ENCODE assay signal across 8 cellular contexts in the genomic region with DNA sequence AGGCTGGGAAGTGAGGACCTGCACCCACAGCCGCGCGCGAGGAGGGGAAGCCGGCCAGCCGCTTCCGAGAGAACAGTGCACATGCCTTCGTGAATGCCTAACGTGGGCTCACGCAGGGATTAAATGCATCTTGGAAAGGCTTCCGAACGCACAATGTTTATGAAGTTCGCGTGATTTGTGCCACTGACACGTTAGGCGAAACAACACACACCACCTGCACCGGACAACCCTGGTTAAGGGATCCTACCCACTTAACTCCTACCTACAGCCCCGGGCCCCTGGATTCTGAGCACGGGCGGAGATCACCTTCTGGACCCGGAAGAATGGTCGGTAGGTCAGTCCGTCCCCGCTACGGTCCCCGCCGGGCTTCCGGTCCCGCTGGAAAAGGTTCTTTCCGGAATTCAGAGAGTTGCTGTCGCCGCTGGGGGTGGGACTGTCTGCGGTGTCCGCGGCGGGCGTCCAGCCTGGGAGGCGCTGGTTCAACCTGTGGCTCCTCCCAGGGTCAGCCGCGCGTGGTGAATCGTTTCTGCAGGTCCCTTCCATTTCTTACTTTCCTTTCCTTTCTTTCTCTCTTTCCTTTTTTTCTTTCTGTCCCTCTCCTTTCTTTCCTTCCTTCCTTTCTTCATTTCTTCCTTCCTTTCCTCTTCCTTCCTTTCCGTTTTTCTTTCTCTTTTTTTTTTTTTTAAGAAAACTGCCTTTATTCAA. TPM values are rescaled to one million over a fixed set of nuclear protein-coding genes. Genes with fewer than 3 reads are reported as not detected.
DNase-seq lines count a peak whose midpoint lies in the region; ATAC-seq and TF ChIP-seq lines count a peak whose summit lies in the region.

A gene with protein sequence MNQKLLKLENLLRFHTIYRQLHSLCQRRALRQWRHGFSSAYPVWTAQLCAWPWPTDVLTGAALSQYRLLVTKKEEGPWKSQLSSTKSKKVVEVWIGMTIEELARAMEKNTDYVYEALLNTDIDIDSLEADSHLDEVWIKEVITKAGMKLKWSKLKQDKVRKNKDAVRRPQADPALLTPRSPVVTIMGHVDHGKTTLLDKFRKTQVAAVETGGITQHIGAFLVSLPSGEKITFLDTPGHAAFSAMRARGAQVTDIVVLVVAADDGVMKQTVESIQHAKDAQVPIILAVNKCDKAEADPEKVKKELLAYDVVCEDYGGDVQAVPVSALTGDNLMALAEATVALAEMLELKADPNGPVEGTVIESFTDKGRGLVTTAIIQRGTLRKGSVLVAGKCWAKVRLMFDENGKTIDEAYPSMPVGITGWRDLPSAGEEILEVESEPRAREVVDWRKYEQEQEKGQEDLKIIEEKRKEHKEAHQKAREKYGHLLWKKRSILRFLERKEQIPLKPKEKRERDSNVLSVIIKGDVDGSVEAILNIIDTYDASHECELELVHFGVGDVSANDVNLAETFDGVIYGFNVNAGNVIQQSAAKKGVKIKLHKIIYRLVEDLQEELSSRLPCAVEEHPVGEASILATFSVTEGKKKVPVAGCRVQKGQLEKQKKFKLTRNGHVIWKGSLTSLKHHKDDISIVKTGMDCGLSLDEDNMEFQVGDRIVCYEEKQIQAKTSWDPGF (minus strand): TSS at position 325 of the 705 bp plus-strand sequence. CDS start 5,373 bp downstream, outside the sequence.

- H3K4me1 ChIP-seq in GM23338 (ENCODE audit: insufficient read depth) = peaks cover 6% of the 10 kb centered on the region; the same call in 1 of the 2 replicates
- no peaks in the 10 kb centered on the region for H3K4me1 ChIP-seq in fibroblast of lung (ENCODE audit: control insufficient read depth, extremely low read depth, insufficient read depth, low read length)

- peak within 1 kb of the TSS; percentile 90 for H3K27ac Mint-ChIP-seq in GM23338
- H3K27ac Mint-ChIP-seq in naive thymus-derived CD8-positive, alpha-beta T cell = peak within 1 kb of the TSS; percentile 93 to 98 (median 97)

- no peaks in the 10 kb centered on the region for H3K9me2 ChIP-seq in GM23338 (ENCODE audit: insufficient read depth)

- H3F3A ChIP-seq in GM23338 (replicated peaks; ENCODE audit: low read depth) = peaks cover 2% of the 10 kb centered on the region; the same call in 1 of the 2 replicates

- DNase-seq in EL = peak; percentile 95
- peak; percentile 98 for DNase-seq in GM23338 (ENCODE audit: low spot score)
- peak; percentile 92 for DNase-seq in LHCN-M2 (ENCODE audit: low read depth)
- DNase-seq in RPMI8226 = peak; percentile 96
- DNase-seq in activated T-helper 1 cell treated with anti-CD3 and anti-CD28 coated beads, Interleukin-2, amount 50 U/mL, for 16 hours (ENCODE audit: low read depth in 1 of 2, low spot score in 1 of 2) = peak; percentile 81 to 82
- peak; percentile 93 to 94 for DNase-seq in fibroblast of lung (ENCODE audit: low read depth in 2 of 2)
- DNase-seq in naive thymus-derived CD8-positive, alpha-beta T cell = peak; percentile 71 to 90 (median 80)
- DNase-seq in stimulated activated naive CD4-positive, alpha-beta T cell (lab: John Stamatoyannopoulos, UW) = peak; percentile 37 to 82 (median 74)

- H3K36me3 ChIP-seq in GM23338 (ENCODE audit: insufficient read depth) = peaks cover 13% of the 10 kb centered on the region
- no peaks in the 10 kb centered on the region for H3K36me3 ChIP-seq in fibroblast of lung (ENCODE audit: control insufficient read depth, insufficient read depth, low read length)

- H3K4me3 Mint-ChIP-seq in GM23338 = peak within 1 kb of the TSS; percentile 95
- H3K4me3 Mint-ChIP-seq in naive thymus-derived CD8-positive, alpha-beta T cell = peak within 1 kb of the TSS; percentile 89 to 99 (median 96)

- H3K27me3 ChIP-seq in GM23338 (ENCODE audit: insufficient read depth) (no peaks in the 10 kb centered on the region), fibroblast of lung (ENCODE audit: control insufficient read depth, insufficient read depth, low read length) (no peaks in the 10 kb centered on the region)

- H3K27me3 Mint-ChIP-seq in GM23338 (ENCODE audit: insufficient read depth, low read depth, poor library complexity) = peaks cover 4% of the 10 kb centered on the region
- no peaks in the 10 kb centered on the region for H3K27me3 Mint-ChIP-seq in naive thymus-derived CD8-positive, alpha-beta T cell

- H3K36me3 Mint-ChIP-seq in GM23338 (ENCODE audit: low read depth) = peaks cover 10% of the 10 kb centered on the region
- H3K36me3 Mint-ChIP-seq in naive thymus-derived CD8-positive, alpha-beta T cell = peaks cover 0 to 23% (median 5%) of the 10 kb centered on the region in 3 donors

- peaks cover 3% of the 10 kb centered on the region; the same call in 2 of the 3 replicates for H3K4me1 Mint-ChIP-seq in GM23338
- peaks cover 10 to 27% (median 25%) of the 10 kb centered on the region in 4 donors for H3K4me1 Mint-ChIP-seq in naive thymus-derived CD8-positive, alpha-beta T cell

- H2AFZ ChIP-seq in GM23338 = peak within 1 kb of the TSS; percentile 92
- peak within 1 kb of the TSS; percentile 100 for H2AFZ ChIP-seq in fibroblast of lung (ENCODE audit: low read length)

- H3K9me3 Mint-ChIP-seq in GM23338 = peaks cover 2% of the 10 kb centered on the region; the same call in 1 of the 3 replicates
- H3K9me3 Mint-ChIP-seq in naive thymus-derived CD8-positive, alpha-beta T cell = no peaks in the 10 kb centered on the region

- H3K4me3 ChIP-seq in GM23338 = peak within 1 kb of the TSS; percentile 80
- peak within 1 kb of the TSS; percentile 88 to 98 (median 90) for H3K4me3 ChIP-seq in fibroblast of lung (replicated peaks in 1 of 4; ENCODE audit: control extremely low read depth in 1 of 4, insufficient read depth in 1 of 4, low read depth in 3 of 4, low read length in 4 of 4)

- TF ChIP-seq CTCF in GM23338 (conservative IDR thresholded peaks at IDR 0.05; ENCODE audit: low read depth in 2 of 2) = no peak; a peak in 1 of 4 replicates
- TF ChIP-seq CTCF in fibroblast of lung (conservative IDR thresholded peaks at IDR 0.05 in 1 of 2, IDR thresholded peaks at IDR 0.05 in 1 of 2; ENCODE audit: low read depth in 1 of 2, low read length in 2 of 2) = no peak

- H3K9me3 ChIP-seq in fibroblast of lung (ENCODE audit: control insufficient read depth, insufficient read depth, low read depth, low read length) = no peaks in the 10 kb centered on the region

- POLR2A ChIA-PET in naive thymus-derived CD8-positive, alpha-beta T cell (lab: Charles Lee) = interaction anchor here (0.6 to 3.1 kb wide), 13 partner anchors 9 to 349 kb away, joined by 3 to 17 read pairs (median 4); a partner anchor contains a TSS

- H3K27ac ChIP-seq in GM23338 (ENCODE audit: low read depth) = peak within 1 kb of the TSS; percentile 86
- peak within 1 kb of the TSS; percentile 78 for H3K27ac ChIP-seq in fibroblast of lung (ENCODE audit: insufficient read depth, low read length)

- peak; percentile 98 for ATAC-seq in GM23338
- ATAC-seq in naive thymus-derived CD8-positive, alpha-beta T cell = peak; percentile 89 to 91

- H3K9ac ChIP-seq in fibroblast of lung (ENCODE audit: insufficient read depth, low read length) = peak within 1 kb of the TSS; percentile 76

- peaks cover 10% of the 10 kb centered on the region for H3K79me2 ChIP-seq in GM23338 (replicated peaks; ENCODE audit: insufficient read depth)
- H3K79me2 ChIP-seq in fibroblast of lung (ENCODE audit: control insufficient read depth, insufficient read depth, low read length) = peaks cover 6% of the 10 kb centered on the region

- H4K20me1 ChIP-seq in GM23338 (replicated peaks; ENCODE audit: insufficient read depth) = no peaks in the 10 kb centered on the region
- H4K20me1 ChIP-seq in fibroblast of lung (ENCODE audit: control insufficient read depth, extremely low read depth, insufficient read depth, low read length) = no peaks in the 10 kb centered on the region

- H3K4me2 ChIP-seq in GM23338 (peak within 1 kb of the TSS; percentile 85), fibroblast of lung (ENCODE audit: extremely low read depth, insufficient read depth, low read length) (peak within 1 kb of the TSS; percentile 90)

TF ChIP-seq in GM23338, 12 proteins besides CTCF, POLR2A, EP300 and RAD21 (continues in another document):
- TF ChIP-seq, protein P1, sequence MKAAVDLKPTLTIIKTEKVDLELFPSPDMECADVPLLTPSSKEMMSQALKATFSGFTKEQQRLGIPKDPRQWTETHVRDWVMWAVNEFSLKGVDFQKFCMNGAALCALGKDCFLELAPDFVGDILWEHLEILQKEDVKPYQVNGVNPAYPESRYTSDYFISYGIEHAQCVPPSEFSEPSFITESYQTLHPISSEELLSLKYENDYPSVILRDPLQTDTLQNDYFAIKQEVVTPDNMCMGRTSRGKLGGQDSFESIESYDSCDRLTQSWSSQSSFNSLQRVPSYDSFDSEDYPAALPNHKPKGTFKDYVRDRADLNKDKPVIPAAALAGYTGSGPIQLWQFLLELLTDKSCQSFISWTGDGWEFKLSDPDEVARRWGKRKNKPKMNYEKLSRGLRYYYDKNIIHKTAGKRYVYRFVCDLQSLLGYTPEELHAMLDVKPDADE (IDR thresholded peaks at IDR 0.05) = peak; percentile 87
- TF ChIP-seq CREB1 (CRISPR knock-in tag; IDR thresholded peaks at IDR 0.05; ENCODE audit: low read depth) (peak; percentile 47), NANOG (IDR thresholded peaks at IDR 0.05; ENCODE audit: borderline replicate concordance) (no peak), EZH2phosphoT487 (IDR thresholded peaks at IDR 0.05; ENCODE audit: unreplicated experiment) (no peak)

RNA-seq across cellular contexts. Expression of the gene that starts here (rescaled TPM):
- 38.9 and 39.0 TPM in 2 replicates for total RNA-seq in GM23338 (2014; rRNA removed; shearing (Covaris generic))
- polyA plus RNA-seq in GM23338 (2016; fragmentation: Nextera tagmentation; extraction: Ambion mirVana) (31.9 and 32.5 TPM in 2 replicates), fibroblast of lung (22.8 and 24.5 TPM in 2 replicates)
- total RNA-seq in LHCN-M2 (2014; rRNA removed) (27.8 and 30.1 TPM in 2 replicates), fibroblast of lung (49.8 and 54.0 TPM in 2 replicates)
- polyA plus RNA-seq in LHCN-M2 (2012) = 14.0 TPM
- 22.3 and 24.2 TPM in 2 replicates for polyA plus RNA-seq in fibroblast of lung (2012)
- polyA minus RNA-seq in fibroblast of lung (ENCODE audit: low replicate concordance) = 4.4 and 7.0 TPM in 2 replicates
- total RNA-seq in naive thymus-derived CD8-positive, alpha-beta T cell = 10 to 100 TPM; 41.3 to 44.2 TPM
- 10 to 100 TPM; 15.6 to 20.6 (median 16.8) TPM for polyA plus RNA-seq in naive thymus-derived CD8-positive, alpha-beta T cell

Comparison
In these comparisons a context has a peak if more than half of its experiments do, and no peak if none do; other contexts are left out.
1. Peak in every context shown above with its lines: DNase-seq, ATAC-seq, H3K4me3 ChIP-seq and H3K27ac ChIP-seq.